24 cellular contexts compared by ENCODE assay signal in genomic region chr7:30911133-30911532, GRCh38. TPM values are rescaled to one million over a fixed set of nuclear protein-coding genes. Genes with fewer than 3 reads are reported as not detected.
DNase-seq lines count a peak whose midpoint lies in the region; ATAC-seq, FAIRE-seq and TF ChIP-seq lines count a peak whose summit lies in the region.
"Had no signal": no experiment of that assay in that cellular context is flagged by ENCODE, and none has a peak within 500 bp of the region (broad histone marks: within the 10 kb centered on the region; RNA-seq: fewer than 3 reads in every experiment).

No MANE protein-coding gene starts in this region.

- no peak overlapping the region for H3K9ac ChIP-seq in kidney (ENCODE audit: low read length in 2 of 2)

- H3K27ac ChIP-seq in coronary artery, result peak overlapping the region; percentile 81 to 97
- H3K27ac ChIP-seq in kidney (ENCODE audit: low read depth in 2 of 2, low read length in 2 of 2), result peak overlapping the region; percentile 39 to 42
- peak overlapping the region; percentile 86 to 90 (median 88) for H3K27ac ChIP-seq in sigmoid colon
- H3K27ac ChIP-seq in uterus, result peak overlapping the region; percentile 34 to 68
- H3K27ac ChIP-seq: neutrophil, PC-9 had no signal

- ATAC-seq in GM21825 (IDR thresholded peaks at IDR 0.05; ENCODE audit: unreplicated experiment), result no peak
- ATAC-seq: activated naive CD8-positive, alpha-beta T cell treated with anti-CD3 and anti-CD28 coated beads, Interleukin-2, amount 50 U/mL, for 24 hours had no signal

- H3K4me3 ChIP-seq in coronary artery, result peak overlapping the region; percentile 79
- H3K4me3 ChIP-seq in kidney (ENCODE audit: low read length in 2 of 2), result peak overlapping the region in 1 of 2 donors; percentile 47
- peak overlapping the region in 2 of 4 donors; percentile 45 to 52 for H3K4me3 ChIP-seq in sigmoid colon
- no peak overlapping the region for H3K4me3 ChIP-seq in uterus
- H3K4me3 ChIP-seq: PC-9 had no signal

- no peak for FAIRE-seq in kidney (lab: Jason Lieb, UNC)
- FAIRE-seq: frontal cortex had no signal

- WGBS in sigmoid colon, 2 donors, result 27 to 74% methylated on average over 11 of the region's 11 CpGs

- intact Hi-C loops in kidney (cut with DNase I), result no loop called here
- intact Hi-C loops in sigmoid colon (cut with DNase I), result loop anchor here (5.0 kb wide), 2 partner anchors 59 to 109 kb away; no protein-coding TSS in a partner anchor
- intact Hi-C loops in uterus (cut with DNase I; ENCODE audit: low total_unique reads), result no loop called here

- TF ChIP-seq CTCF in coronary artery (IDR thresholded peaks at IDR 0.05) (no peak), kidney (IDR thresholded peaks at IDR 0.05; ENCODE audit: borderline replicate concordance, extremely low read depth, insufficient read depth) (no peak), sigmoid colon (IDR thresholded peaks at IDR 0.05) (no peak), uterus (IDR thresholded peaks at IDR 0.05) (no peak)

- peaks cover 11 to 21% of the 10 kb centered on the region in 2 donors for H3K4me1 ChIP-seq in kidney (ENCODE audit: control insufficient read depth in 1 of 2, insufficient read depth in 1 of 2, low read depth in 1 of 2, low read length in 2 of 2)
- peaks cover 0 to 94% (median 91%) of the 10 kb centered on the region in 4 donors for H3K4me1 ChIP-seq in sigmoid colon
- peaks cover 0 to 6% of the 10 kb centered on the region in 2 donors for H3K4me1 ChIP-seq in uterus

- TF ChIP-seq EP300 in sigmoid colon (IDR thresholded peaks at IDR 0.05), result no peak

- TF ChIP-seq POLR2A in sigmoid colon (IDR thresholded peaks at IDR 0.05), result no peak
- no peak for TF ChIP-seq POLR2A in uterus (IDR thresholded peaks at IDR 0.05)

- H3K27me3 ChIP-seq in sigmoid colon (no peaks in the 10 kb centered on the region), uterus (no peaks in the 10 kb centered on the region)

- H3K9me3 ChIP-seq in kidney (ENCODE audit: control insufficient read depth in 1 of 2, low read length in 2 of 2) (no peaks in the 10 kb centered on the region), sigmoid colon (no peaks in the 10 kb centered on the region), uterus (no peaks in the 10 kb centered on the region)
- H3K9me3 ChIP-seq: Caco-2, neutrophil had no signal

- no peak for DNase-seq in coronary artery (ENCODE audit: low spot score)
- DNase-seq in kidney, result no peak
- DNase-seq in sigmoid colon, result no peak
- DNase-seq in uterus, result no peak
- no peak for DNase-seq in NCI-H1105 (lab: John Stamatoyannopoulos, UW)
- no peak for DNase-seq in stimulated activated CD4-positive, alpha-beta T cell treated with anti-CD3 and anti-CD28 coated beads, Interleukin-15, amount 100 ng/mL, for 24 hours
- DNase-seq: activated CD4-positive, alpha-beta memory T cell treated with anti-CD3 and anti-CD28 coated beads for 36 hours; activated effector memory CD4-positive, alpha-beta T cell treated with anti-CD3 and anti-CD28 coated beads, Interleukin-2, amount 50 U/mL, for 16 hours; activated naive CD8-positive, alpha-beta T cell treated with anti-CD3 and anti-CD28 coated beads, Interleukin-2, amount 50 U/mL, for 24 hours; Caco-2; H7; KG1; NCI-H1930; NCI-H345; PC-9; T-helper 2 cell had no signal

- no peaks in the 10 kb centered on the region for H3K36me3 ChIP-seq in kidney (ENCODE audit: control insufficient read depth in 1 of 2, insufficient read depth in 2 of 2, low read length in 2 of 2)
- no peaks in the 10 kb centered on the region for H3K36me3 ChIP-seq in sigmoid colon
- H3K36me3 ChIP-seq in uterus, result no peaks in the 10 kb centered on the region
- H3K36me3 ChIP-seq: neutrophil had no signal

RNA-seq across cellular contexts. Expression of gene AQP1, which starts 0.5 kb away (rescaled TPM):
- total RNA-seq in kidney, result 291 TPM
- 617 TPM for polyA plus RNA-seq in kidney (ENCODE audit: insufficient read depth, low read depth, low replicate concordance)
- 100 to 1,000 TPM in 3 of 4 donors, 10 to 100 TPM in 1; 66.0 to 191 (median 146) TPM for total RNA-seq in sigmoid colon
- 10 to 100 TPM in 1 of 3 donors, 1 to 10 TPM in 2; 3.7 to 41.8 (median 7.8) TPM for polyA plus RNA-seq in sigmoid colon
- total RNA-seq in uterus, result 100 to 1,000 TPM in 3 of 4 donors, 10 to 100 TPM in 1; 69.6 to 477 (median 370) TPM
- total RNA-seq: H7 had no signal

RNA-seq across cellular contexts. Expression of gene GHRHR, which starts 52.6 kb away (rescaled TPM):
- total RNA-seq in kidney, result not detected
- polyA plus RNA-seq in kidney (ENCODE audit: insufficient read depth, low read depth, low replicate concordance), result 0.75 TPM
- total RNA-seq in sigmoid colon, result not detected
- not detected for polyA plus RNA-seq in sigmoid colon
- total RNA-seq in uterus, result not detected
- total RNA-seq: activated CD4-positive, alpha-beta memory T cell treated with anti-CD3 and anti-CD28 coated beads for 36 hours; Caco-2; Daoy; dermis blood vessel endothelial cell; frontal cortex; HT-29; mononuclear cell; PC-9; SK-MEL-5 had no signal
